In the genomic region with DNA sequence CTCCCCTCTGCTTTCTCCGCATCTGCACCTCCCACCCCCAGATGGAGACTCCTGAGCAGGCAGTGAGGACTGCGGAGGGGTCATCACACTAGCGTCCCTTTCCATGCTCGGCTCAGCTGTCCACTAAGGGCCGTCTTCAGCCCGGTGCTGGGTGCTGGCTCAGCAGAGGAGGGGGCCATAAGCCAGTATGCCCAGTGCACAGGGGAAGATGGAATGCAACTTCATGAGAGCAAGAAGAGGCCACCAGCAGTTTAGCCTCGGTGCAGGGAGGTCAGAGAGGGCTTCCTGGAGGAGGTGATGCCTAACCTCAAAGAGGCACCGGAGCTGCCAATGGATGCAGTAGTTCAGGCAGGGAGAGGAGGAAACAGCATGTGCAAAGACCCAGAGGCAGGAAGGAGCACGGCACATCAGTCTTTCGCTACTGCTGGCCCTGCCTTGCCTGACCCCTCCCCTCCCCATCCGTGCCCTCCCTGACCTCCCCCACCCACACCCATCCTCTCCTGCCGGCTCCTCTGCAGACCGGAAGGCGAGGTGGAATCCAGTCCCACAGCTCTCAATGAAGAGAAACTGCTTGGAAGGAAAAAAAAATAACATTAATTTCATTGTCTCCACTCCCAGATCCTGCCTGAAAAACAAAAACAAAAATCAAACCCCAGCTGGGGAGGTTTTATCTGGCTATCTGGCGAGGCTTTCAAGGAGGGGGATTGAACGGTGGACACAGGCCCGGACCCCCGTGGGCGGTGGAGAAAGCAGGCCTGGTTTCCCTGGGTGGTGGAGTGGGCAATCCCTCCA, we compare ENCODE assay signal across 2 cellular contexts.
TF ChIP-seq lines count a peak whose summit lies in the region.

No MANE protein-coding gene starts in this region.

TF ChIP-seq in SK-N-SH, 30 proteins besides CTCF, POLR2A, EP300 and RAD21 (continued from another document):
- TF ChIP-seq GATA2 (CRISPR knock-in tag; IDR thresholded peaks at IDR 0.05) (no peak), TCF12 (IDR thresholded peaks at IDR 0.05) (no peak), MEF2A (IDR thresholded peaks at IDR 0.05; ENCODE audit: borderline replicate concordance, low read depth) (no peak), TEAD4 (IDR thresholded peaks at IDR 0.05; ENCODE audit: borderline replicate concordance, insufficient read depth) (no peak), FOSL2 (IDR thresholded peaks at IDR 0.05; ENCODE audit: borderline replicate concordance, low read depth) (no peak), POLR2AphosphoS5 (IDR thresholded peaks at IDR 0.05; ENCODE audit: low read depth, low read length) (no peak), FOXM1 (IDR thresholded peaks at IDR 0.05; ENCODE audit: low read depth) (no peak), GABPA (IDR thresholded peaks at IDR 0.05; ENCODE audit: low read depth) (no peak), RCOR1 (IDR thresholded peaks at IDR 0.05; ENCODE audit: low read length) (no peak), EZH2phosphoT487 (IDR thresholded peaks at IDR 0.05; ENCODE audit: borderline replicate concordance, low read depth) (no peak), RXRA (IDR thresholded peaks at IDR 0.05; ENCODE audit: borderline replicate concordance, low read depth) (no peak), NFIC (IDR thresholded peaks at IDR 0.05; ENCODE audit: borderline replicate concordance) (no peak), SIN3A (IDR thresholded peaks at IDR 0.05; ENCODE audit: borderline replicate concordance, low read depth, low read length) (no peak)
- TF ChIP-seq, protein P1, sequence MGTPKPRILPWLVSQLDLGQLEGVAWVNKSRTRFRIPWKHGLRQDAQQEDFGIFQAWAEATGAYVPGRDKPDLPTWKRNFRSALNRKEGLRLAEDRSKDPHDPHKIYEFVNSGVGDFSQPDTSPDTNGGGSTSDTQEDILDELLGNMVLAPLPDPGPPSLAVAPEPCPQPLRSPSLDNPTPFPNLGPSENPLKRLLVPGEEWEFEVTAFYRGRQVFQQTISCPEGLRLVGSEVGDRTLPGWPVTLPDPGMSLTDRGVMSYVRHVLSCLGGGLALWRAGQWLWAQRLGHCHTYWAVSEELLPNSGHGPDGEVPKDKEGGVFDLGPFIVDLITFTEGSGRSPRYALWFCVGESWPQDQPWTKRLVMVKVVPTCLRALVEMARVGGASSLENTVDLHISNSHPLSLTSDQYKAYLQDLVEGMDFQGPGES (IDR thresholded peaks at IDR 0.05; ENCODE audit: low read depth, low read length) = no peak
- TF ChIP-seq, protein P2, sequence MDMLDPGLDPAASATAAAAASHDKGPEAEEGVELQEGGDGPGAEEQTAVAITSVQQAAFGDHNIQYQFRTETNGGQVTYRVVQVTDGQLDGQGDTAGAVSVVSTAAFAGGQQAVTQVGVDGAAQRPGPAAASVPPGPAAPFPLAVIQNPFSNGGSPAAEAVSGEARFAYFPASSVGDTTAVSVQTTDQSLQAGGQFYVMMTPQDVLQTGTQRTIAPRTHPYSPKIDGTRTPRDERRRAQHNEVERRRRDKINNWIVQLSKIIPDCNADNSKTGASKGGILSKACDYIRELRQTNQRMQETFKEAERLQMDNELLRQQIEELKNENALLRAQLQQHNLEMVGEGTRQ (IDR thresholded peaks at IDR 0.05; ENCODE audit: borderline replicate concordance, low read depth, low read length) = no peak
- TF ChIP-seq, protein P3, sequence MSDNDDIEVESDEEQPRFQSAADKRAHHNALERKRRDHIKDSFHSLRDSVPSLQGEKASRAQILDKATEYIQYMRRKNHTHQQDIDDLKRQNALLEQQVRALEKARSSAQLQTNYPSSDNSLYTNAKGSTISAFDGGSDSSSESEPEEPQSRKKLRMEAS (IDR thresholded peaks at IDR 0.05; ENCODE audit: low read depth) = no peak

TF ChIP-seq in SK-N-SH treated with all-trans-retinoic acid at 6 μM for 48 hours, 23 proteins besides CTCF, POLR2A, EP300 and RAD21 (continued from another document):
- TF ChIP-seq, protein P4, sequence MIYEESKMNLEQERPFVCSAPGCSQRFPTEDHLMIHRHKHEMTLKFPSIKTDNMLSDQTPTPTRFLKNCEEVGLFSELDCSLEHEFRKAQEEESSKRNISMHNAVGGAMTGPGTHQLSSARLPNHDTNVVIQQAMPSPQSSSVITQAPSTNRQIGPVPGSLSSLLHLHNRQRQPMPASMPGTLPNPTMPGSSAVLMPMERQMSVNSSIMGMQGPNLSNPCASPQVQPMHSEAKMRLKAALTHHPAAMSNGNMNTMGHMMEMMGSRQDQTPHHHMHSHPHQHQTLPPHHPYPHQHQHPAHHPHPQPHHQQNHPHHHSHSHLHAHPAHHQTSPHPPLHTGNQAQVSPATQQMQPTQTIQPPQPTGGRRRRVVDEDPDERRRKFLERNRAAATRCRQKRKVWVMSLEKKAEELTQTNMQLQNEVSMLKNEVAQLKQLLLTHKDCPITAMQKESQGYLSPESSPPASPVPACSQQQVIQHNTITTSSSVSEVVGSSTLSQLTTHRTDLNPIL (CRISPR knock-in tag; IDR thresholded peaks at IDR 0.05; ENCODE audit: low read depth) = no peak
- TF ChIP-seq GLIS3 (CRISPR knock-in tag; IDR thresholded peaks at IDR 0.05) (no peak), PPARA (CRISPR knock-in tag; IDR thresholded peaks at IDR 0.05; ENCODE audit: borderline replicate concordance) (no peak), ZNF70 (CRISPR knock-in tag; IDR thresholded peaks at IDR 0.05) (no peak), TOX (CRISPR knock-in tag; IDR thresholded peaks at IDR 0.05; ENCODE audit: borderline replicate concordance) (no peak), ESRRG (CRISPR knock-in tag; IDR thresholded peaks at IDR 0.05) (no peak), RARB (CRISPR knock-in tag; IDR thresholded peaks at IDR 0.05) (no peak), ISL1 (CRISPR knock-in tag; IDR thresholded peaks at IDR 0.05) (no peak), ZNF8 (CRISPR knock-in tag; IDR thresholded peaks at IDR 0.05) (no peak), ZC3H10 (CRISPR knock-in tag; IDR thresholded peaks at IDR 0.05) (no peak)
- TF ChIP-seq, protein P5, sequence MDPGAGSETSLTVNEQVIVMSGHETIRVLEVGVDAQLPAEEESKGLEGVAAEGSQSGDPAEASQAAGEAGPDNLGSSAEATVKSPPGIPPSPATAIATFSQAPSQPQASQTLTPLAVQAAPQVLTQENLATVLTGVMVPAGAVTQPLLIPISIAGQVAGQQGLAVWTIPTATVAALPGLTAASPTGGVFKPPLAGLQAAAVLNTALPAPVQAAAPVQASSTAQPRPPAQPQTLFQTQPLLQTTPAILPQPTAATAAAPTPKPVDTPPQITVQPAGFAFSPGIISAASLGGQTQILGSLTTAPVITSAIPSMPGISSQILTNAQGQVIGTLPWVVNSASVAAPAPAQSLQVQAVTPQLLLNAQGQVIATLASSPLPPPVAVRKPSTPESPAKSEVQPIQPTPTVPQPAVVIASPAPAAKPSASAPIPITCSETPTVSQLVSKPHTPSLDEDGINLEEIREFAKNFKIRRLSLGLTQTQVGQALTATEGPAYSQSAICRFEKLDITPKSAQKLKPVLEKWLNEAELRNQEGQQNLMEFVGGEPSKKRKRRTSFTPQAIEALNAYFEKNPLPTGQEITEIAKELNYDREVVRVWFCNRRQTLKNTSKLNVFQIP (CRISPR knock-in tag; IDR thresholded peaks at IDR 0.05; ENCODE audit: borderline replicate concordance, low read depth) = no peak
